In genomic region chr19:2150794-2151338, GRCh38 we compare ENCODE assay signal across 6 cellular contexts. TPM values are rescaled to one million over a fixed set of nuclear protein-coding genes. Genes with fewer than 3 reads are reported as not detected.
DNase-seq lines count a peak whose midpoint lies in the region; ATAC-seq, FAIRE-seq and TF ChIP-seq lines count a peak whose summit lies in the region.

No MANE protein-coding gene starts in this region.

- intact Hi-C loops in Caco-2 (cut with micrococcal nuclease; ENCODE audit: unreplicated experiment): loop anchor here (2.0 kb wide), 1 partner anchor 54 kb away; the partner anchor contains the start of genes IZUMO4 and MOB3A

- peak; percentile 24 for ATAC-seq in HG02970 (IDR thresholded peaks at IDR 0.05; ENCODE audit: low FRiP score, unreplicated experiment)
- peak; percentile 7 for ATAC-seq in activated naive CD8-positive, alpha-beta T cell treated with anti-CD3 and anti-CD28 coated beads, Interleukin-2, amount 10 ng/mL, durations not matched to agents 7 days and 5 days (ENCODE audit: low read depth)

- H3K9me3 ChIP-seq in Caco-2: no peaks in the 10 kb centered on the region

- TF ChIP-seq CTCF in Caco-2 (IDR thresholded peaks at IDR 0.05; ENCODE audit: insufficient read depth in 1 of 2, low read depth in 1 of 2, low read length in 1 of 2, severe bottlenecking in 1 of 2, unreplicated experiment in 1 of 2) (no peak), mesothelial cell of epicardium (IDR thresholded peaks at IDR 0.05; ENCODE audit: unreplicated experiment) (no peak)

- H3K36me3 ChIP-seq in Caco-2 (ENCODE audit: control insufficient read depth, insufficient read depth, low read length): no peaks in the 10 kb centered on the region

- H3K27me3 Mint-ChIP-seq in Caco-2 (ENCODE audit: insufficient read depth, unreplicated experiment) (no peaks in the 10 kb centered on the region), mesothelial cell of epicardium (ENCODE audit: low read depth) (no peaks in the 10 kb centered on the region)
- H3K27me3 Mint-ChIP-seq in activated naive CD8-positive, alpha-beta T cell treated with anti-CD3 and anti-CD28 coated beads, Interleukin-2, amount 10 ng/mL, durations not matched to agents 7 days and 5 days: no peaks in the 10 kb centered on the region

- DNase-seq in Caco-2: peak in 1 of 2 experiments; percentile 29
- no peak for DNase-seq in activated naive CD8-positive, alpha-beta T cell treated with anti-CD3 and anti-CD28 coated beads, Interleukin-2, amount 10 ng/mL, durations not matched to agents 7 days and 5 days
- DNase-seq in mesothelial cell of epicardium (ENCODE audit: low spot score in 2 of 2, unreplicated experiment in 2 of 2): peak in 1 of 2 experiments; percentile 57
- no peak for DNase-seq in activated gamma-delta T cell treated with Interleukin-2 at 50 U/mL for 16 hours
- DNase-seq in GM19239 (ENCODE audit: insufficient read length, low spot score): no peak

- peak overlapping the region; percentile 83 for H3K4me3 ChIP-seq in Caco-2 (ENCODE audit: low read depth, low read length)

- peaks cover 33% of the 10 kb centered on the region for H3K36me3 Mint-ChIP-seq in Caco-2 (ENCODE audit: insufficient read depth, unreplicated experiment)
- H3K36me3 Mint-ChIP-seq in activated naive CD8-positive, alpha-beta T cell treated with anti-CD3 and anti-CD28 coated beads, Interleukin-2, amount 10 ng/mL, durations not matched to agents 7 days and 5 days: peaks cover 2% of the 10 kb centered on the region
- H3K36me3 Mint-ChIP-seq in mesothelial cell of epicardium: no peaks in the 10 kb centered on the region

- no peaks in the 10 kb centered on the region for H3K9me3 Mint-ChIP-seq in Caco-2 (ENCODE audit: unreplicated experiment)
- H3K9me3 Mint-ChIP-seq in activated naive CD8-positive, alpha-beta T cell treated with anti-CD3 and anti-CD28 coated beads, Interleukin-2, amount 10 ng/mL, durations not matched to agents 7 days and 5 days: no peaks in the 10 kb centered on the region
- H3K9me3 Mint-ChIP-seq in mesothelial cell of epicardium: no peaks in the 10 kb centered on the region

- peaks cover 7% of the 10 kb centered on the region for H3K4me1 Mint-ChIP-seq in Caco-2 (ENCODE audit: low read depth, unreplicated experiment)
- peaks cover 30% of the 10 kb centered on the region for H3K4me1 Mint-ChIP-seq in activated naive CD8-positive, alpha-beta T cell treated with anti-CD3 and anti-CD28 coated beads, Interleukin-2, amount 10 ng/mL, durations not matched to agents 7 days and 5 days
- H3K4me1 Mint-ChIP-seq in mesothelial cell of epicardium: peaks cover 26% of the 10 kb centered on the region

- H3K27ac Mint-ChIP-seq in Caco-2 (ENCODE audit: unreplicated experiment): peak overlapping the region; percentile 79
- peak overlapping the region; percentile 68 for H3K27ac Mint-ChIP-seq in activated naive CD8-positive, alpha-beta T cell treated with anti-CD3 and anti-CD28 coated beads, Interleukin-2, amount 10 ng/mL, durations not matched to agents 7 days and 5 days
- H3K27ac Mint-ChIP-seq in mesothelial cell of epicardium: peak overlapping the region; percentile 92

- CTCF ChIA-PET in Caco-2 (lab: Charles Lee): no interaction called here

- H3K4me3 Mint-ChIP-seq in Caco-2 (ENCODE audit: unreplicated experiment) (peak overlapping the region; percentile 78), mesothelial cell of epicardium (peak overlapping the region; percentile 82)
- peak overlapping the region; percentile 74 for H3K4me3 Mint-ChIP-seq in activated naive CD8-positive, alpha-beta T cell treated with anti-CD3 and anti-CD28 coated beads, Interleukin-2, amount 10 ng/mL, durations not matched to agents 7 days and 5 days

- no peaks in the 10 kb centered on the region for H3K27me3 ChIP-seq in Caco-2 (replicated peaks; ENCODE audit: control insufficient read depth, insufficient read depth, low read length)

- H3K4me1 ChIP-seq in Caco-2: peaks cover 20% of the 10 kb centered on the region

- POLR2A ChIA-PET in Caco-2 (lab: Charles Lee): interaction anchor here (0.5 to 0.6 kb wide), 2 partner anchors 24 to 69 kb away, joined by 3 to 4 read pairs; no protein-coding TSS in a partner anchor
- POLR2A ChIA-PET in activated naive CD8-positive, alpha-beta T cell treated with anti-CD3 and anti-CD28 coated beads, Interleukin-2, amount 10 ng/mL, durations not matched to agents 7 days and 5 days (lab: Charles Lee): interaction anchor here (1.3 kb wide), 1 partner anchor 60 kb away, joined by 7 read pairs; no protein-coding TSS in a partner anchor

- no TSS peak for BruUV-seq in Caco-2 (replicated peaks; lab: Mats Ljungman, UMichigan)

- no peak for FAIRE-seq in GM19239 (lab: Jason Lieb, UNC)

RNA-seq across cellular contexts. Expression of gene AP3D1, which starts 0.5 kb away (rescaled TPM):
- 150 and 151 TPM in 2 replicates for total RNA-seq in Caco-2 (2022)
- 10 to 100 TPM; 92.6 to 96.5 TPM for total RNA-seq in activated naive CD8-positive, alpha-beta T cell treated with anti-CD3 and anti-CD28 coated beads, Interleukin-2, amount 10 ng/mL, durations not matched to agents 7 days and 5 days
- total RNA-seq in mesothelial cell of epicardium: 107 to 116 TPM (median 115 TPM) in 3 replicates

RNA-seq across cellular contexts. Expression of gene DOT1L, which starts 12.9 kb away (rescaled TPM):
- total RNA-seq in Caco-2 (2022): 51.8 and 55.6 TPM in 2 replicates
- total RNA-seq in activated naive CD8-positive, alpha-beta T cell treated with anti-CD3 and anti-CD28 coated beads, Interleukin-2, amount 10 ng/mL, durations not matched to agents 7 days and 5 days: 10 to 100 TPM; 50.1 to 56.2 TPM
- total RNA-seq in mesothelial cell of epicardium: 54.1 to 59.1 TPM (median 58.2 TPM) in 3 replicates

RNA-seq across cellular contexts. Expression of gene IZUMO4, which starts 54.2 kb away (rescaled TPM):
- total RNA-seq in Caco-2 (2022) (1.1 and 1.6 TPM in 2 replicates), mesothelial cell of epicardium (11.0 to 14.4 TPM (median 13.8 TPM) in 3 replicates)
- total RNA-seq in activated naive CD8-positive, alpha-beta T cell treated with anti-CD3 and anti-CD28 coated beads, Interleukin-2, amount 10 ng/mL, durations not matched to agents 7 days and 5 days: 10 to 100 TPM; 16.0 to 17.7 TPM

RNA-seq across cellular contexts. Expression of gene MOB3A, which starts 54.7 kb away (rescaled TPM):
- 10.8 and 11.7 TPM in 2 replicates for total RNA-seq in Caco-2 (2022)
- 100 to 1,000 TPM; 190 to 200 TPM for total RNA-seq in activated naive CD8-positive, alpha-beta T cell treated with anti-CD3 and anti-CD28 coated beads, Interleukin-2, amount 10 ng/mL, durations not matched to agents 7 days and 5 days
- total RNA-seq in mesothelial cell of epicardium: 33.0 to 34.7 TPM (median 34.1 TPM) in 3 replicates
